ENCODE assay signal across 8 cellular contexts in the genomic region with DNA sequence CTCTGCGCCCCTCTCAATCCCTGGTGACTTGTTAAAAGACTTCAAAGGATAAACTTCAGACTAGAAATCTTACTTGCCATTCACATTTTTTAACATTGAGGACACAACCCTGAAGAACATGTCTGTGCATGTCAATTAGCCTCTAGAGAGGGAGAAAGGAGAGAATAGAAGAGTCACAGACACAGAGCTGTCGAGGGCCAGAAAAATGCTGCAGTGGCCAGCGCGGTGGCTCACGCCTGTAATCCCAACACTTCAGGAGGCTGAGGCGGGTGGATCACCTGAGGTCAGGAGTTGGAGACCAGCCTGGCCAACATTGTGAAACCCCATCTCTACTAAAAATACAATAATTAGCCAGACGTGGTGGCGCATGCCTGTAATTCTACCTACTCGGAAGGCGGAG. TPM values are rescaled to one million over a fixed set of nuclear protein-coding genes. Genes with fewer than 3 reads are reported as not detected.
DNase-seq lines count a peak whose midpoint lies in the region; ATAC-seq, FAIRE-seq and TF ChIP-seq lines count a peak whose summit lies in the region.
"Not testable (repeated sequence)": the region's sequence is repeated elsewhere in the genome, so short reads cannot be mapped to it uniquely, and the experiment has no call there.

No MANE protein-coding gene starts in this region.

- CTCF ChIA-PET in Caco-2 (lab: Charles Lee); IMR-90 (lab: Yijun Ruan, JAX): not testable (repeated sequence)

- POLR2A ChIA-PET in Caco-2 (lab: Charles Lee); IMR-90 (lab: Charles Lee; ENCODE audit: unreplicated experiment): not testable (repeated sequence)

- not testable (repeated sequence) for H3K9me3 Mint-ChIP-seq in Caco-2 (ENCODE audit: unreplicated experiment)

- H4K20me1 ChIP-seq in IMR-90 (ENCODE audit: insufficient read depth, low read length) = not testable (repeated sequence)

- H3K18ac ChIP-seq in IMR-90 (ENCODE audit: low read depth, low read length) = peak overlapping the region; percentile 89

- H3K4me3 ChIP-seq in Caco-2 (ENCODE audit: low read depth, low read length); IMR-90 (ENCODE audit: insufficient read depth, low read depth, low read length); bronchial epithelial cell (ENCODE audit: low read depth, low read length); fibroblast of mammary gland (ENCODE audit: control insufficient read depth, low read depth, low read length); lower lobe of right lung; neuron (ENCODE audit: low read length); thyroid gland (replicated peaks in 1 of 3): not testable (repeated sequence)

- not testable (repeated sequence) for H2BK15ac ChIP-seq in IMR-90 (ENCODE audit: low read depth, low read length)

- H3K27ac Mint-ChIP-seq in Caco-2 (ENCODE audit: unreplicated experiment) = peak overlapping the region; percentile 70

- H3K36me3 Mint-ChIP-seq in Caco-2 (ENCODE audit: insufficient read depth, unreplicated experiment) = not testable (repeated sequence)

- not testable (repeated sequence) for H3K9me1 ChIP-seq in IMR-90 (ENCODE audit: insufficient read depth, low read length)

- peaks cover 19% of the 10 kb centered on the region for H3K4me1 Mint-ChIP-seq in Caco-2 (ENCODE audit: low read depth, unreplicated experiment)

- H3K4me2 ChIP-seq in IMR-90 (ENCODE audit: low read depth, low read length) = not testable (repeated sequence)

- H4K8ac ChIP-seq in IMR-90 (ENCODE audit: low read depth in 2 of 2, low read length in 2 of 2) = peak overlapping the region; percentile 47 to 75; a peak in 3 of 4 replicates

- H2AK5ac ChIP-seq in IMR-90 (ENCODE audit: low read depth, low read length) = not testable (repeated sequence)

- peak overlapping the region; percentile 96 for H4K5ac ChIP-seq in IMR-90 (ENCODE audit: low read depth, low read length)

- 80% methylated on average over 1 of the region's 10 CpGs; no CpG with 5 or more reads in 1 of the 2 experiments for WGBS in IMR-90 (ENCODE audit: extremely low coverage in 2 of 2, insufficient read length in 1 of 2), 2 experiments
- WGBS in thyroid gland, 2 donors = 59 to 68% methylated on average over 10 of the region's 10 CpGs

- not testable (repeated sequence) for DNase-seq in Caco-2, IMR-90, lower lobe of right lung
- DNase-seq in bronchial epithelial cell (ENCODE audit: low read depth) (peak; percentile 90), fibroblast of mammary gland (ENCODE audit: low read depth) (peak; percentile 29), thyroid gland (peak; percentile 59 to 71)

- peak overlapping the region; percentile 51; the same call in 1 of the 2 replicates for H3K23ac ChIP-seq in IMR-90 (ENCODE audit: low read depth, low read length)

- H4K91ac ChIP-seq in IMR-90 (ENCODE audit: insufficient read depth, low read depth, low read length) = not testable (repeated sequence)

- H2BK5ac ChIP-seq in IMR-90 (ENCODE audit: low read depth, low read length, poor library complexity, severe bottlenecking) = peak overlapping the region; percentile 25

- H2BK120ac ChIP-seq in IMR-90 (ENCODE audit: low read depth, low read length) = peak overlapping the region; percentile 87

- H3K4ac ChIP-seq in IMR-90 (ENCODE audit: low read depth, low read length) = 0 out of 2 replicates have a peak overlapping the region, but pooled peaks have one; percentile 4

- not testable (repeated sequence) for H3K9me3 ChIP-seq in Caco-2; IMR-90 (ENCODE audit: control insufficient read depth, insufficient read depth, low read length); lower lobe of right lung; neuron (ENCODE audit: low read length); thyroid gland

- not testable (repeated sequence) for H3K27me3 ChIP-seq in Caco-2 (replicated peaks; ENCODE audit: control insufficient read depth, insufficient read depth, low read length); IMR-90 (ENCODE audit: control insufficient read depth, insufficient read depth, low read length); bronchial epithelial cell (ENCODE audit: control insufficient read depth, insufficient read depth, low read length); lower lobe of right lung (ENCODE audit: low read depth); neuron (ENCODE audit: insufficient read depth, low read length); thyroid gland

- not testable (repeated sequence) for H3K9ac ChIP-seq in IMR-90 (ENCODE audit: low read depth, low read length)

- not testable (repeated sequence) for H3K4me3 Mint-ChIP-seq in Caco-2 (ENCODE audit: unreplicated experiment)

- not testable (repeated sequence) for TF ChIP-seq CTCF in Caco-2 (IDR thresholded peaks at IDR 0.05; ENCODE audit: insufficient read depth in 1 of 2, low read depth in 1 of 2, low read length in 1 of 2, severe bottlenecking in 1 of 2, unreplicated experiment in 1 of 2); IMR-90 (conservative IDR thresholded peaks at IDR 0.05; ENCODE audit: low read depth, low read length); bronchial epithelial cell (IDR thresholded peaks at IDR 0.05; ENCODE audit: insufficient read depth, low read length, severe bottlenecking); fibroblast of mammary gland (conservative IDR thresholded peaks at IDR 0.05; ENCODE audit: control insufficient read depth, insufficient read depth, low read depth, low read length); lower lobe of right lung (IDR thresholded peaks at IDR 0.05); thyroid gland (IDR thresholded peaks at IDR 0.05)

- FAIRE-seq in bronchial epithelial cell (lab: Jason Lieb, UNC) = not testable (repeated sequence)

- in situ Hi-C loops in IMR-90 (cut with MboI; ENCODE audit: low sequenced_read_pairs) = not testable (repeated sequence)

- dilution Hi-C loops in IMR-90 (cut with HindIII; ENCODE audit: low sequenced_read_pairs, unreplicated experiment) = not testable (repeated sequence)

- H3K14ac ChIP-seq in IMR-90 (replicated peaks; ENCODE audit: low read depth, low read length) = peak overlapping the region; percentile 65; the same call in 1 of the 2 replicates

- not testable (repeated sequence) for TF ChIP-seq POLR2A in IMR-90 (IDR thresholded peaks at IDR 0.05; ENCODE audit: low read depth, low read length); thyroid gland (IDR thresholded peaks at IDR 0.05)

- H3K27me3 Mint-ChIP-seq in Caco-2 (ENCODE audit: insufficient read depth, unreplicated experiment) = not testable (repeated sequence)

- intact Hi-C loops in Caco-2 (cut with micrococcal nuclease; ENCODE audit: unreplicated experiment); IMR-90 (cut with micrococcal nuclease); lower lobe of right lung (cut with DNase I); thyroid gland (cut with DNase I): not testable (repeated sequence)

- not testable (repeated sequence) for BruUV-seq in Caco-2 (replicated peaks; lab: Mats Ljungman, UMichigan); IMR-90 (replicated peaks; lab: Mats Ljungman, UMichigan)

- H3K79me1 ChIP-seq in IMR-90 (ENCODE audit: low read depth in 1 of 2, low read length in 2 of 2) = not testable (repeated sequence)

- not testable (repeated sequence) for H2AK9ac ChIP-seq in IMR-90 (replicated peaks; ENCODE audit: low read depth, low read length, poor library complexity)

- not testable (repeated sequence) for H2AFZ ChIP-seq in IMR-90 (replicated peaks; ENCODE audit: low read length, poor library complexity)
- peak overlapping the region; percentile 71 for H2AFZ ChIP-seq in neuron (ENCODE audit: low read depth, low read length)

- H2BK20ac ChIP-seq in IMR-90 (ENCODE audit: low read depth, low read length) = peak overlapping the region; percentile 63; the same call in 1 of the 2 replicates

- not testable (repeated sequence) for H3K36me3 ChIP-seq in Caco-2 (ENCODE audit: control insufficient read depth, insufficient read depth, low read length); IMR-90 (ENCODE audit: control insufficient read depth, insufficient read depth, low read length); bronchial epithelial cell (ENCODE audit: control insufficient read depth, insufficient read depth, low read length); lower lobe of right lung; neuron (ENCODE audit: insufficient read depth, low read length); thyroid gland

- not testable (repeated sequence) for H3K56ac ChIP-seq in IMR-90 (ENCODE audit: extremely low read depth, insufficient read depth, low read length)

- TF ChIP-seq RAD21 in IMR-90 (IDR thresholded peaks at IDR 0.05; ENCODE audit: low read length) = not testable (repeated sequence)

- H3K27ac ChIP-seq in IMR-90 (ENCODE audit: insufficient read depth, low read length) (peak overlapping the region; percentile 44; the same call in 1 of the 2 replicates), thyroid gland (peak overlapping the region; percentile 76 to 88 (median 87))
- not testable (repeated sequence) for H3K27ac ChIP-seq in lower lobe of right lung

- H3K4me1 ChIP-seq in Caco-2 (peaks cover 21% of the 10 kb centered on the region), neuron (ENCODE audit: insufficient read depth, low read length) (peaks cover 12% of the 10 kb centered on the region), thyroid gland (peaks cover 21 to 22% of the 10 kb centered on the region in 2 donors)
- not testable (repeated sequence) for H3K4me1 ChIP-seq in IMR-90 (ENCODE audit: control insufficient read depth, insufficient read depth, low read length); lower lobe of right lung

- peak; percentile 22; the same call in 1 of the 2 replicates for ATAC-seq in IMR-90 (ENCODE audit: low read depth)
- ATAC-seq in SK-N-SH treated with all-trans-retinoic acid at 6 μM for 48 hours = peak; percentile 30; the same call in 1 of the 3 replicates
- ATAC-seq in lower lobe of right lung = peak; percentile 52 to 58

RNA-seq across cellular contexts. Expression of a gene that starts 48.0 kb away (rescaled TPM):
- total RNA-seq in Caco-2 (2022) (1.1 and 1.5 TPM in 2 replicates), IMR-90 (2012; rRNA removed) (1.4 and 1.8 TPM in 2 replicates), bronchial epithelial cell (4.0 and 4.5 TPM in 2 replicates), lower lobe of right lung (0.30 TPM), thyroid gland (1 to 10 TPM; 1.7 to 4.8 (median 3.0) TPM)
- polyA plus RNA-seq in IMR-90 (2012; rRNA removed) = 2.4 and 2.8 TPM in 2 replicates
- polyA plus RNA-seq in IMR-90 (2012; cell fraction: cytosol; rRNA removed) = 2.1 and 3.2 TPM in 2 replicates
- 6.2 and 9.1 TPM in 2 replicates for polyA plus RNA-seq in IMR-90 (2012; cell fraction: nucleus; rRNA removed; ENCODE audit: low replicate concordance)

RNA-seq across cellular contexts. Expression of a gene that starts 56.2 kb away (rescaled TPM):
- total RNA-seq in Caco-2 (2022) = 128 and 134 TPM in 2 replicates
- total RNA-seq in IMR-90 (2012; rRNA removed) = 699 and 764 TPM in 2 replicates
- 839 and 1,049 TPM in 2 replicates for polyA plus RNA-seq in IMR-90 (2012; rRNA removed)
- polyA plus RNA-seq in IMR-90 (2012; cell fraction: cytosol; rRNA removed) = 1,262 and 1,322 TPM in 2 replicates
- 415 and 485 TPM in 2 replicates for polyA plus RNA-seq in IMR-90 (2012; cell fraction: nucleus; rRNA removed; ENCODE audit: low replicate concordance)
- total RNA-seq in bronchial epithelial cell = 420 and 469 TPM in 2 replicates
- total RNA-seq in lower lobe of right lung = 126 TPM
- total RNA-seq in thyroid gland = 100 to 1,000 TPM; 125 to 188 (median 175) TPM
